Comparison of ENCODE assay signal across 8 cellular contexts in genomic region chr5:53109436-53110127, GRCh38. TPM values are rescaled to one million over a fixed set of nuclear protein-coding genes. Genes with fewer than 3 reads are reported as not detected.
DNase-seq lines count a peak whose midpoint lies in the region; ATAC-seq and TF ChIP-seq lines count a peak whose summit lies in the region.

Gene MOCS2 (minus strand): TSS chr5:53109757. CDS start chr5:53107174, 2,583 bp downstream.

- H3K9me3 Mint-ChIP-seq in activated CD4-positive, alpha-beta T cell treated with anti-CD3 and anti-CD28 coated beads, Interleukin-2, amount 10 ng/mL, durations not matched to agents 7 days and 5 days = no peaks in the 10 kb centered on the region

- ATAC-seq in GM19372 (IDR thresholded peaks at IDR 0.05; ENCODE audit: low read depth, unreplicated experiment) = peak; percentile 94
- ATAC-seq in HG03521 (IDR thresholded peaks at IDR 0.05; ENCODE audit: unreplicated experiment) = peak; percentile 98
- ATAC-seq in left colon = peak; percentile 98

- DNase-seq in C1 segment of cervical spinal cord (lab: John Stamatoyannopoulos, UW) = peak; percentile 45 to 94 (median 82)
- DNase-seq in NCI-H69 (lab: John Stamatoyannopoulos, UW) = peak; percentile 95
- peak; percentile 91 for DNase-seq in activated CD4-positive, alpha-beta T cell treated with anti-CD3 and anti-CD28 coated beads, Interleukin-2, amount 10 ng/mL, durations not matched to agents 7 days and 5 days
- peak; percentile 90 for DNase-seq in coronary artery (ENCODE audit: low spot score)
- DNase-seq in left colon = peak; percentile 91 to 94
- peak; percentile 88 to 89 for DNase-seq in stimulated activated CD4-positive, alpha-beta T cell treated with anti-CD3 and anti-CD28 coated beads, Interleukin-1b, Interleukin-23, amount 100 ng/mL, for 4 hours (ENCODE audit: low read depth in 2 of 2)

- H3K4me1 Mint-ChIP-seq in activated CD4-positive, alpha-beta T cell treated with anti-CD3 and anti-CD28 coated beads, Interleukin-2, amount 10 ng/mL, durations not matched to agents 7 days and 5 days = peaks cover 42% of the 10 kb centered on the region

- POLR2A ChIA-PET in activated CD4-positive, alpha-beta T cell treated with anti-CD3 and anti-CD28 coated beads, Interleukin-2, amount 10 ng/mL, durations not matched to agents 7 days and 5 days (lab: Charles Lee) = interaction anchor here (0.5 to 1.4 kb wide), 3 partner anchors 40 to 167 kb away, joined by 3 to 4 read pairs (median 3); no protein-coding TSS in a partner anchor

- H3K36me3 Mint-ChIP-seq in activated CD4-positive, alpha-beta T cell treated with anti-CD3 and anti-CD28 coated beads, Interleukin-2, amount 10 ng/mL, durations not matched to agents 7 days and 5 days (ENCODE audit: low read depth) = peaks cover 32% of the 10 kb centered on the region

- CTCF ChIA-PET in activated CD4-positive, alpha-beta T cell treated with anti-CD3 and anti-CD28 coated beads, Interleukin-2, amount 10 ng/mL, durations not matched to agents 7 days and 5 days (lab: Charles Lee) = interaction anchor here (0.6 to 1.5 kb wide), 7 partner anchors 12 to 1125 kb away, joined by 3 to 10 read pairs (median 3); no protein-coding TSS in a partner anchor

- peak within 1 kb of the TSS; percentile 84 for H3K4me3 ChIP-seq in coronary artery

- peak within 1 kb of the TSS; percentile 94 for H3K27ac Mint-ChIP-seq in activated CD4-positive, alpha-beta T cell treated with anti-CD3 and anti-CD28 coated beads, Interleukin-2, amount 10 ng/mL, durations not matched to agents 7 days and 5 days

- peak within 1 kb of the TSS; percentile 96 for H3K4me3 Mint-ChIP-seq in activated CD4-positive, alpha-beta T cell treated with anti-CD3 and anti-CD28 coated beads, Interleukin-2, amount 10 ng/mL, durations not matched to agents 7 days and 5 days

- H3K27me3 Mint-ChIP-seq in activated CD4-positive, alpha-beta T cell treated with anti-CD3 and anti-CD28 coated beads, Interleukin-2, amount 10 ng/mL, durations not matched to agents 7 days and 5 days = no peaks in the 10 kb centered on the region

- H3K27ac ChIP-seq in coronary artery = peak within 1 kb of the TSS; percentile 72 to 86

- intact Hi-C loops in left colon (cut with DNase I, micrococcal nuclease) = no loop called here

- TF ChIP-seq CTCF in coronary artery (IDR thresholded peaks at IDR 0.05) = no peak

RNA-seq across cellular contexts. Expression of gene MOCS2, which starts in this region (rescaled TPM):
- total RNA-seq in activated CD4-positive, alpha-beta T cell treated with anti-CD3 and anti-CD28 coated beads, Interleukin-2, amount 10 ng/mL, durations not matched to agents 7 days and 5 days = 10 to 100 TPM; 24.3 to 25.0 TPM
- total RNA-seq in left colon = 10 to 100 TPM; 23.5 to 27.5 TPM

Comparison
In these comparisons a context has a peak if more than half of its experiments do, and no peak if none do; other contexts are left out.
1. Peak in every context shown above with its lines: DNase-seq, ATAC-seq, H3K4me3 ChIP-seq and H3K27ac ChIP-seq.